In genomic region chr18:24826605-24827004, GRCh38 we compare ENCODE assay signal across 23 cellular contexts.
"Had no signal": no experiment of that assay in that cellular context is flagged by ENCODE, and none has a peak within 500 bp of the region (broad histone marks: within the 10 kb centered on the region; RNA-seq: fewer than 3 reads in every experiment).

No MANE protein-coding gene starts in this region.

- ATAC-seq: left cardiac atrium; left lung; natural killer cell; pancreas; right lobe of liver; stimulated activated naive B cell treated with anti-CD40 and anti-IgM and Interleukin-4, amounts not matched to agents 10 μg/mL and 1 μg/mL and 100 μg/mL, for 72 hours had no signal

- H3K36me3 Mint-ChIP-seq: natural killer cell; stimulated activated naive B cell treated with anti-CD40 and anti-IgM and Interleukin-4, amounts not matched to agents 10 μg/mL and 1 μg/mL and 100 μg/mL, for 72 hours had no signal

- H3K4me1 ChIP-seq: left lung, pancreas, right lobe of liver, tibial nerve, upper lobe of left lung had no signal

- DNase-seq: dermis blood vessel endothelial cell; effector memory CD4-positive, alpha-beta T cell; erythroblast; esophagus squamous epithelium; foreskin melanocyte; hypothalamus; left cardiac atrium; left lung; mammary epithelial cell; natural killer cell; pancreas; retina; right lobe of liver; small intestine; stimulated activated CD4-positive, alpha-beta T cell treated with anti-CD3 and anti-CD28 coated beads, Interleukin-15, amount 100 ng/mL, for 24 hours; stimulated activated CD4-positive, alpha-beta T cell treated with anti-CD3 and anti-CD28 coated beads, Interleukin-2, amount 100 ng/mL, for 48 hours; stimulated activated naive B cell treated with anti-CD40 and anti-IgM and Interleukin-4, amounts not matched to agents 10 μg/mL and 1 μg/mL and 100 μg/mL, for 72 hours; upper lobe of left lung had no signal

- H3K9me3 Mint-ChIP-seq: natural killer cell; stimulated activated naive CD8-positive, alpha-beta T cell treated with anti-CD3 and anti-CD28 coated beads, Interleukin-15, Interleukin-2, amounts not matched to agents 100 ng/mL and 50 ng/mL, for 24 hours had no signal

- H3K4me3 ChIP-seq: coronary artery, esophagus squamous epithelium, left lung, pancreas, right lobe of liver, thoracic aorta, tibial nerve, upper lobe of left lung had no signal

- H3K36me3 ChIP-seq: esophagus squamous epithelium, left lung, neutrophil, pancreas, right lobe of liver, thoracic aorta, tibial nerve, upper lobe of left lung had no signal

- H3K4me1 Mint-ChIP-seq: natural killer cell; stimulated activated naive B cell treated with anti-CD40 and anti-IgM and Interleukin-4, amounts not matched to agents 10 μg/mL and 1 μg/mL and 100 μg/mL, for 72 hours had no signal

- H3K27me3 ChIP-seq: left lung, pancreas, right lobe of liver, tibial nerve, upper lobe of left lung had no signal

- H3K27ac Mint-ChIP-seq: natural killer cell; stimulated activated naive B cell treated with anti-CD40 and anti-IgM and Interleukin-4, amounts not matched to agents 10 μg/mL and 1 μg/mL and 100 μg/mL, for 72 hours; stimulated activated naive CD8-positive, alpha-beta T cell treated with anti-CD3 and anti-CD28 coated beads, Interleukin-15, Interleukin-2, amounts not matched to agents 100 ng/mL and 50 ng/mL, for 24 hours had no signal

- H3K9me3 ChIP-seq: esophagus squamous epithelium, left lung, neutrophil, pancreas, right lobe of liver, thoracic aorta, tibial nerve, upper lobe of left lung had no signal

- H3K27ac ChIP-seq: coronary artery, esophagus squamous epithelium, left lung, neutrophil, pancreas, right lobe of liver, thoracic aorta, tibial nerve, upper lobe of left lung had no signal

- H3K4me3 Mint-ChIP-seq: natural killer cell; stimulated activated naive B cell treated with anti-CD40 and anti-IgM and Interleukin-4, amounts not matched to agents 10 μg/mL and 1 μg/mL and 100 μg/mL, for 72 hours; stimulated activated naive CD8-positive, alpha-beta T cell treated with anti-CD3 and anti-CD28 coated beads, Interleukin-15, Interleukin-2, amounts not matched to agents 100 ng/mL and 50 ng/mL, for 24 hours had no signal
